Comparison of ENCODE assay signal across 8 cellular contexts in genomic region chr1:224929335-224930237, GRCh38. TPM values are rescaled to one million over a fixed set of nuclear protein-coding genes. Genes with fewer than 3 reads are reported as not detected.
DNase-seq lines count a peak whose midpoint lies in the region; ATAC-seq, FAIRE-seq and TF ChIP-seq lines count a peak whose summit lies in the region.

DNAH14 (plus strand) TSS chr1:224929675; CDS start chr1:224952703, 23,028 bp downstream.

- H3K23ac ChIP-seq in IMR-90 (ENCODE audit: low read depth, low read length): no peak within 1 kb of the TSS

- 1% methylated on average over 20 of the region's 75 CpGs; no CpG with 5 or more reads in 1 of the 2 experiments for WGBS in IMR-90 (ENCODE audit: extremely low coverage in 2 of 2, insufficient read length in 1 of 2), 2 experiments
- WGBS in smooth muscle cell (ENCODE audit: low lambda C conversion rate): 3% methylated on average over 65 of the region's 75 CpGs

- CTCF ChIA-PET in AG04450 (lab: Charles Lee) (interaction anchor here (0.7 kb wide), 1 partner anchor 1045 kb away, joined by 3 read pairs; no protein-coding TSS in a partner anchor), IMR-90 (lab: Yijun Ruan, JAX) (no interaction called here)

- TF ChIP-seq RAD21 in IMR-90 (IDR thresholded peaks at IDR 0.05; ENCODE audit: low read length): no peak

- no peak within 1 kb of the TSS for H4K5ac ChIP-seq in IMR-90 (ENCODE audit: low read depth, low read length)

- DNase-seq in AG04450 (ENCODE audit: low read depth, low spot score): peak; percentile 11
- peak; percentile 12 for DNase-seq in GM12892 (ENCODE audit: insufficient read length)
- DNase-seq in IMR-90: peak; percentile 60
- DNase-seq in RKO (ENCODE audit: low spot score): peak; percentile 78
- peak; percentile 36 for DNase-seq in bronchial epithelial cell (ENCODE audit: low read depth)
- DNase-seq in iris pigment epithelial cell (ENCODE audit: low read depth): peak; percentile 83
- DNase-seq in smooth muscle cell (lab: John Stamatoyannopoulos, UW; ENCODE audit: unreplicated experiment): peak; percentile 23

- H3K9ac ChIP-seq in IMR-90 (ENCODE audit: low read depth, low read length) (peak within 1 kb of the TSS; percentile 19; the same call in 1 of the 2 replicates), smooth muscle cell (ENCODE audit: low read depth) (peak within 1 kb of the TSS; percentile 52)

- H2BK120ac ChIP-seq in IMR-90 (ENCODE audit: low read depth, low read length): peak within 1 kb of the TSS; percentile 60; the same call in 1 of the 2 replicates

- H2BK20ac ChIP-seq in IMR-90 (ENCODE audit: low read depth, low read length): no peak within 1 kb of the TSS

- no peaks in the 10 kb centered on the region for H3K27me3 ChIP-seq in AG04450 (ENCODE audit: control insufficient read depth, insufficient read depth, low read length)
- no peaks in the 10 kb centered on the region for H3K27me3 ChIP-seq in IMR-90 (ENCODE audit: control insufficient read depth, insufficient read depth, low read length)
- no peaks in the 10 kb centered on the region for H3K27me3 ChIP-seq in bronchial epithelial cell (ENCODE audit: control insufficient read depth, insufficient read depth, low read length)
- H3K27me3 ChIP-seq in smooth muscle cell (ENCODE audit: low read depth): no peaks in the 10 kb centered on the region

- in situ Hi-C loops in IMR-90 (cut with MboI; ENCODE audit: low sequenced_read_pairs): loop anchor here (5.0 kb wide), 1 partner anchor 417 kb away; no protein-coding TSS in a partner anchor

- H3K9me3 ChIP-seq in AG04450 (ENCODE audit: control insufficient read depth, insufficient read depth, low read length) (no peaks in the 10 kb centered on the region; the same call in 1 of the 2 replicates), IMR-90 (ENCODE audit: control insufficient read depth, insufficient read depth, low read length) (peaks cover 3% of the 10 kb centered on the region; the same call in 1 of the 2 replicates), smooth muscle cell (replicated peaks; ENCODE audit: low read depth) (peaks cover 18% of the 10 kb centered on the region)

- intact Hi-C loops in IMR-90 (cut with micrococcal nuclease): loop anchor here (10.0 kb wide), 2 partner anchors 495 to 1045 kb away; partner anchors contain the start of gene WDR26

- H2AK5ac ChIP-seq in IMR-90 (ENCODE audit: low read depth, low read length): no peak within 1 kb of the TSS

- H3K18ac ChIP-seq in IMR-90 (ENCODE audit: low read depth, low read length): no peak within 1 kb of the TSS

- no peaks in the 10 kb centered on the region for H3K4me1 ChIP-seq in IMR-90 (ENCODE audit: control insufficient read depth, insufficient read depth, low read length)
- peaks cover 5% of the 10 kb centered on the region for H3K4me1 ChIP-seq in smooth muscle cell (ENCODE audit: low read depth)

- peaks cover 11% of the 10 kb centered on the region for H3F3A ChIP-seq in smooth muscle cell (ENCODE audit: low read depth)

- H3K79me2 ChIP-seq in smooth muscle cell (ENCODE audit: low read depth): peaks cover 40% of the 10 kb centered on the region

- no peak within 1 kb of the TSS; the same call in 2 of the 3 replicates for H2BK15ac ChIP-seq in IMR-90 (ENCODE audit: low read depth, low read length)

- TF ChIP-seq CTCF in AG04450 (IDR thresholded peaks at IDR 0.05; ENCODE audit: low read depth, low read length) (no peak), IMR-90 (conservative IDR thresholded peaks at IDR 0.05; ENCODE audit: low read depth, low read length) (no peak), bronchial epithelial cell (IDR thresholded peaks at IDR 0.05; ENCODE audit: insufficient read depth, low read length, severe bottlenecking) (no peak), smooth muscle cell (IDR thresholded peaks at IDR 0.05; ENCODE audit: borderline replicate concordance, insufficient read depth, poor library complexity, severe bottlenecking) (no peak)

- H3K27ac ChIP-seq in AG04450 (ENCODE audit: low read depth, low read length) (peak within 1 kb of the TSS; percentile 52), IMR-90 (ENCODE audit: insufficient read depth, low read length) (peak within 1 kb of the TSS; percentile 18; the same call in 1 of the 2 replicates), smooth muscle cell (ENCODE audit: low read depth) (no peak within 1 kb of the TSS)

- H3K56ac ChIP-seq in IMR-90 (ENCODE audit: extremely low read depth, insufficient read depth, low read length): no peak within 1 kb of the TSS; the same call in 1 of the 2 replicates

- H4K8ac ChIP-seq in IMR-90 (ENCODE audit: low read depth in 2 of 2, low read length in 2 of 2): peak within 1 kb of the TSS; percentile 40 to 79; a peak in 2 of 4 replicates

- H3K36me3 ChIP-seq in IMR-90 (ENCODE audit: control insufficient read depth, insufficient read depth, low read length) (no peaks in the 10 kb centered on the region), bronchial epithelial cell (ENCODE audit: control insufficient read depth, insufficient read depth, low read length) (no peaks in the 10 kb centered on the region), smooth muscle cell (ENCODE audit: low read depth) (peaks cover 11% of the 10 kb centered on the region)

- TF ChIP-seq POLR2A in GM12892 (IDR thresholded peaks at IDR 0.05; ENCODE audit: low read depth, low read length) (no peak), IMR-90 (IDR thresholded peaks at IDR 0.05; ENCODE audit: low read depth, low read length) (0 out of 2 replicates have a peak, but pooled peaks have one; percentile 28)

- H3K4me2 ChIP-seq in IMR-90 (ENCODE audit: low read depth, low read length) (peak within 1 kb of the TSS; percentile 63), smooth muscle cell (peak within 1 kb of the TSS; percentile 88)

- peak within 1 kb of the TSS; percentile 67 for H3K4me3 ChIP-seq in AG04450 (ENCODE audit: low read depth, low read length)
- peak within 1 kb of the TSS; percentile 52 for H3K4me3 ChIP-seq in IMR-90 (ENCODE audit: insufficient read depth, low read depth, low read length)
- peak within 1 kb of the TSS; percentile 70 for H3K4me3 ChIP-seq in bronchial epithelial cell (ENCODE audit: low read depth, low read length)
- peak within 1 kb of the TSS; percentile 65 for H3K4me3 ChIP-seq in smooth muscle cell

- FAIRE-seq in GM12892 (lab: Jason Lieb, UNC): no peak
- FAIRE-seq in bronchial epithelial cell (lab: Jason Lieb, UNC): no peak

- no TSS peak for BruUV-seq in IMR-90 (replicated peaks; lab: Mats Ljungman, UMichigan)

- H4K91ac ChIP-seq in IMR-90 (ENCODE audit: insufficient read depth, low read depth, low read length): peak within 1 kb of the TSS; percentile 21; the same call in 1 of the 2 replicates

- peaks cover 3% of the 10 kb centered on the region; the same call in 1 of the 2 replicates for H3K9me1 ChIP-seq in IMR-90 (ENCODE audit: insufficient read depth, low read length)

- peak; percentile 99 for ATAC-seq in IMR-90 (ENCODE audit: low read depth)
- no peak for ATAC-seq in HG03520 (IDR thresholded peaks at IDR 0.05; ENCODE audit: unreplicated experiment)

- H3K14ac ChIP-seq in IMR-90 (replicated peaks; ENCODE audit: low read depth, low read length): no peak within 1 kb of the TSS

- peak within 1 kb of the TSS; percentile 78 for H2AK9ac ChIP-seq in IMR-90 (replicated peaks; ENCODE audit: low read depth, low read length, poor library complexity)

- POLR2A ChIA-PET in AG04450 (lab: Yijun Ruan, JAX) (no interaction called here), IMR-90 (lab: Charles Lee; ENCODE audit: unreplicated experiment) (no interaction called here)

- dilution Hi-C loops in IMR-90 (cut with HindIII; ENCODE audit: low sequenced_read_pairs, unreplicated experiment): no loop called here

- peak within 1 kb of the TSS; percentile 4 for H2BK5ac ChIP-seq in IMR-90 (ENCODE audit: low read depth, low read length, poor library complexity, severe bottlenecking)

- H4K20me1 ChIP-seq in IMR-90 (ENCODE audit: insufficient read depth, low read length) (no peaks in the 10 kb centered on the region), smooth muscle cell (ENCODE audit: low read depth) (no peaks in the 10 kb centered on the region)

- H3K79me1 ChIP-seq in IMR-90 (ENCODE audit: low read depth in 1 of 2, low read length in 2 of 2): no peaks in the 10 kb centered on the region

- peak within 1 kb of the TSS; percentile 54; the same call in 1 of the 2 replicates for H3K4ac ChIP-seq in IMR-90 (ENCODE audit: low read depth, low read length)

- peak within 1 kb of the TSS; percentile 99 for H2AFZ ChIP-seq in IMR-90 (replicated peaks; ENCODE audit: low read length, poor library complexity)
- H2AFZ ChIP-seq in smooth muscle cell (ENCODE audit: low read depth): peak within 1 kb of the TSS; percentile 92

TF ChIP-seq in IMR-90, 13 proteins besides CTCF, POLR2A, EP300 and RAD21 (continues in another document):
- TF ChIP-seq FOS (IDR thresholded peaks at IDR 0.05; ENCODE audit: low read depth, low read length) (no peak), RCOR1 (IDR thresholded peaks at IDR 0.05; ENCODE audit: insufficient replicate concordance, low read length) (no peak), MXI1 (IDR thresholded peaks at IDR 0.05; ENCODE audit: borderline replicate concordance, low read depth, low read length) (peak; percentile 37; the same call in 1 of the 2 replicates), CHD1 (IDR thresholded peaks at IDR 0.05; ENCODE audit: low read depth, low read length) (no peak), CEBPB (IDR thresholded peaks at IDR 0.05; ENCODE audit: low read depth, low read length) (no peak), RFX5 (IDR thresholded peaks at IDR 0.05; ENCODE audit: low read depth, low read length) (no peak), BHLHE40 (IDR thresholded peaks at IDR 0.05; ENCODE audit: low read depth, low read length) (no peak), MAFK (IDR thresholded peaks at IDR 0.05; ENCODE audit: low read depth, low read length) (no peak), SMC3 (IDR thresholded peaks at IDR 0.05; ENCODE audit: low read depth, low read length) (no peak), NFE2L2 (IDR thresholded peaks at IDR 0.05; ENCODE audit: low read depth, low read length) (no peak)

RNA-seq across cellular contexts. Expression of gene DNAH14, which starts in this region (rescaled TPM):
- polyA plus RNA-seq in AG04450 (2011; rRNA removed): 7.2 and 11.1 TPM in 2 replicates
- polyA minus RNA-seq in AG04450 (2011; rRNA and poly(A)+ RNA removed): 7.1 and 9.6 TPM in 2 replicates
- 0.76 TPM for polyA plus RNA-seq in GM12892 (2012; ENCODE audit: missing spikeins)
- total RNA-seq in IMR-90 (2012; rRNA removed): 2.7 and 9.2 TPM in 2 replicates
- 2.8 and 3.6 TPM in 2 replicates for polyA plus RNA-seq in IMR-90 (2012; rRNA removed)
- polyA plus RNA-seq in IMR-90 (2012; cell fraction: cytosol; rRNA removed): 0.28 and 0.40 TPM in 2 replicates
- polyA plus RNA-seq in IMR-90 (2012; cell fraction: nucleus; rRNA removed; ENCODE audit: low replicate concordance): 0.51 and 4.7 TPM in 2 replicates
- 10.5 and 11.9 TPM in 2 replicates for total RNA-seq in bronchial epithelial cell
- 36.7 and 44.0 TPM in 2 replicates for total RNA-seq in smooth muscle cell
- 9.4 and 13.1 TPM in 2 replicates for polyA plus RNA-seq in smooth muscle cell

Comparison
In these comparisons a context has a peak if more than half of its experiments do, and no peak if none do; other contexts are left out.
1. DNase-seq: peak in every context shown above with its lines; median percentile 83 in iris pigment epithelial cell; 78 in RKO; 60 in IMR-90; 36 in bronchial epithelial cell; 23 in smooth muscle cell; 12 in GM12892; 11 in AG04450.